1 cellular context compared by ENCODE assay signal in the genomic region with DNA sequence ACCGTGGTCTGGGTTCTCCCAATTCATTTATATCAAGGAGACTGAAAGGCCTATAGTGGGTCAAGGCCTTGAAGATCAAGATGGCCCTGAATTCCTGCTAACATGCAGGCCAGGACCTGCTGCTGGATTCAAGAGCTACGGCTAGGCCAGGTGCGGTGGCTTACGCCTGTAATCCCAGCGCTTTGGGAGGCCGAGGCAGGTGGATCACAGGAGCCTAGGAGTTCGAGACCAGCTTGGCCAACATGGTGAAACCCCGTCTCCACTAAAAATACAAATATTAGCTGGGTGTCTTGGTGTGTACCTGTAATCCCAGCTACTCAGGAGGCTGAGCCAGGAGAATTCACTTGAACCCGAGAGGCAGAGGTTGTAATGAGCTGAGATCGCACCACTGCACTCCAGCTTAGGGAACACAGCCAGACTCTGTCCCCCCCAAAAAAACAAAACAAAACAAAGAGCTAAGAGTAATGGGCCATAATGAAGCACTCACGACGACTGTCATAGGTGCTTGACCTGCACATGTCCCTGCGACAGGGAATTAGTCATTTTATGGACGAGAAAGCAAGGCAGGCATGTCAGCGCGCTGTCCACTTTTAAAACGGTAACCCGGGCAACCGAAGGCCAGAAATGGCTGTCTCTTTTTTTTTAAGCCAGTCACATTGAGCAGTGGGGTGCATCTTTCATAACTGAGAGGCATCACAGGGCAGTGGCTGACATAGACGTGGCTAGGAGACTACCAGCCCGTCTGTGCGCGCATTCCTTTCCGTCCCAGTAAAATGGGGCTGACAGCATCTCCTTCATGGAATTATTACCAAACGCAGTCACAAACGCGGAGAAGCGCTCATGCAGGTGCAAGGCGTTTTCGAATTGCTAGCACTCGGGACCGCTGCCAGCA.
TF ChIP-seq lines count a peak whose summit lies in the region.

No MANE protein-coding gene starts in this region.

TF ChIP-seq in K562, 482 proteins besides CTCF, POLR2A, EP300 and RAD21 (continued from another document):
- TF ChIP-seq, protein P1, sequence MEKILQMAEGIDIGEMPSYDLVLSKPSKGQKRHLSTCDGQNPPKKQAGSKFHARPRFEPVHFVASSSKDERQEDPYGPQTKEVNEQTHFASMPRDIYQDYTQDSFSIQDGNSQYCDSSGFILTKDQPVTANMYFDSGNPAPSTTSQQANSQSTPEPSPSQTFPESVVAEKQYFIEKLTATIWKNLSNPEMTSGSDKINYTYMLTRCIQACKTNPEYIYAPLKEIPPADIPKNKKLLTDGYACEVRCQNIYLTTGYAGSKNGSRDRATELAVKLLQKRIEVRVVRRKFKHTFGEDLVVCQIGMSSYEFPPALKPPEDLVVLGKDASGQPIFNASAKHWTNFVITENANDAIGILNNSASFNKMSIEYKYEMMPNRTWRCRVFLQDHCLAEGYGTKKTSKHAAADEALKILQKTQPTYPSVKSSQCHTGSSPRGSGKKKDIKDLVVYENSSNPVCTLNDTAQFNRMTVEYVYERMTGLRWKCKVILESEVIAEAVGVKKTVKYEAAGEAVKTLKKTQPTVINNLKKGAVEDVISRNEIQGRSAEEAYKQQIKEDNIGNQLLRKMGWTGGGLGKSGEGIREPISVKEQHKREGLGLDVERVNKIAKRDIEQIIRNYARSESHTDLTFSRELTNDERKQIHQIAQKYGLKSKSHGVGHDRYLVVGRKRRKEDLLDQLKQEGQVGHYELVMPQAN (IDR thresholded peaks at IDR 0.05; ENCODE audit: borderline replicate concordance) = peak; percentile 80; the same call in 1 of the 2 replicates
- TF ChIP-seq, protein P2, sequence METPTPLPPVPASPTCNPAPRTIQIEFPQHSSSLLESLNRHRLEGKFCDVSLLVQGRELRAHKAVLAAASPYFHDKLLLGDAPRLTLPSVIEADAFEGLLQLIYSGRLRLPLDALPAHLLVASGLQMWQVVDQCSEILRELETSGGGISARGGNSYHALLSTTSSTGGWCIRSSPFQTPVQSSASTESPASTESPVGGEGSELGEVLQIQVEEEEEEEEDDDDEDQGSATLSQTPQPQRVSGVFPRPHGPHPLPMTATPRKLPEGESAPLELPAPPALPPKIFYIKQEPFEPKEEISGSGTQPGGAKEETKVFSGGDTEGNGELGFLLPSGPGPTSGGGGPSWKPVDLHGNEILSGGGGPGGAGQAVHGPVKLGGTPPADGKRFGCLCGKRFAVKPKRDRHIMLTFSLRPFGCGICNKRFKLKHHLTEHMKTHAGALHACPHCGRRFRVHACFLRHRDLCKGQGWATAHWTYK (CRISPR knock-in tag; IDR thresholded peaks at IDR 0.05) = peak; percentile 79; the same call in 1 of the 2 replicates
- 0 out of 2 replicates have a peak, but pooled peaks have one; percentile 35 for TF ChIP-seq ZNF165 (CRISPR knock-in tag; IDR thresholded peaks at IDR 0.05; ENCODE audit: borderline replicate concordance)
- TF ChIP-seq, protein P3, sequence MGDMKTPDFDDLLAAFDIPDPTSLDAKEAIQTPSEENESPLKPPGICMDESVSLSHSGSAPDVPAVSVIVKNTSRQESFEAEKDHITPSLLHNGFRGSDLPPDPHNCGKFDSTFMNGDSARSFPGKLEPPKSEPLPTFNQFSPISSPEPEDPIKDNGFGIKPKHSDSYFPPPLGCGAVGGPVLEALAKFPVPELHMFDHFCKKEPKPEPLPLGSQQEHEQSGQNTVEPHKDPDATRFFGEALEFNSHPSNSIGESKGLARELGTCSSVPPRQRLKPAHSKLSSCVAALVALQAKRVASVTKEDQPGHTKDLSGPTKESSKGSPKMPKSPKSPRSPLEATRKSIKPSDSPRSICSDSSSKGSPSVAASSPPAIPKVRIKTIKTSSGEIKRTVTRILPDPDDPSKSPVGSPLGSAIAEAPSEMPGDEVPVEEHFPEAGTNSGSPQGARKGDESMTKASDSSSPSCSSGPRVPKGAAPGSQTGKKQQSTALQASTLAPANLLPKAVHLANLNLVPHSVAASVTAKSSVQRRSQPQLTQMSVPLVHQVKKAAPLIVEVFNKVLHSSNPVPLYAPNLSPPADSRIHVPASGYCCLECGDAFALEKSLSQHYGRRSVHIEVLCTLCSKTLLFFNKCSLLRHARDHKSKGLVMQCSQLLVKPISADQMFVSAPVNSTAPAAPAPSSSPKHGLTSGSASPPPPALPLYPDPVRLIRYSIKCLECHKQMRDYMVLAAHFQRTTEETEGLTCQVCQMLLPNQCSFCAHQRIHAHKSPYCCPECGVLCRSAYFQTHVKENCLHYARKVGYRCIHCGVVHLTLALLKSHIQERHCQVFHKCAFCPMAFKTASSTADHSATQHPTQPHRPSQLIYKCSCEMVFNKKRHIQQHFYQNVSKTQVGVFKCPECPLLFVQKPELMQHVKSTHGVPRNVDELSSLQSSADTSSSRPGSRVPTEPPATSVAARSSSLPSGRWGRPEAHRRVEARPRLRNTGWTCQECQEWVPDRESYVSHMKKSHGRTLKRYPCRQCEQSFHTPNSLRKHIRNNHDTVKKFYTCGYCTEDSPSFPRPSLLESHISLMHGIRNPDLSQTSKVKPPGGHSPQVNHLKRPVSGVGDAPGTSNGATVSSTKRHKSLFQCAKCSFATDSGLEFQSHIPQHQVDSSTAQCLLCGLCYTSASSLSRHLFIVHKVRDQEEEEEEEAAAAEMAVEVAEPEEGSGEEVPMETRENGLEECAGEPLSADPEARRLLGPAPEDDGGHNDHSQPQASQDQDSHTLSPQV (IDR thresholded peaks at IDR 0.05) = peak; percentile 70
- TF ChIP-seq, protein P4, sequence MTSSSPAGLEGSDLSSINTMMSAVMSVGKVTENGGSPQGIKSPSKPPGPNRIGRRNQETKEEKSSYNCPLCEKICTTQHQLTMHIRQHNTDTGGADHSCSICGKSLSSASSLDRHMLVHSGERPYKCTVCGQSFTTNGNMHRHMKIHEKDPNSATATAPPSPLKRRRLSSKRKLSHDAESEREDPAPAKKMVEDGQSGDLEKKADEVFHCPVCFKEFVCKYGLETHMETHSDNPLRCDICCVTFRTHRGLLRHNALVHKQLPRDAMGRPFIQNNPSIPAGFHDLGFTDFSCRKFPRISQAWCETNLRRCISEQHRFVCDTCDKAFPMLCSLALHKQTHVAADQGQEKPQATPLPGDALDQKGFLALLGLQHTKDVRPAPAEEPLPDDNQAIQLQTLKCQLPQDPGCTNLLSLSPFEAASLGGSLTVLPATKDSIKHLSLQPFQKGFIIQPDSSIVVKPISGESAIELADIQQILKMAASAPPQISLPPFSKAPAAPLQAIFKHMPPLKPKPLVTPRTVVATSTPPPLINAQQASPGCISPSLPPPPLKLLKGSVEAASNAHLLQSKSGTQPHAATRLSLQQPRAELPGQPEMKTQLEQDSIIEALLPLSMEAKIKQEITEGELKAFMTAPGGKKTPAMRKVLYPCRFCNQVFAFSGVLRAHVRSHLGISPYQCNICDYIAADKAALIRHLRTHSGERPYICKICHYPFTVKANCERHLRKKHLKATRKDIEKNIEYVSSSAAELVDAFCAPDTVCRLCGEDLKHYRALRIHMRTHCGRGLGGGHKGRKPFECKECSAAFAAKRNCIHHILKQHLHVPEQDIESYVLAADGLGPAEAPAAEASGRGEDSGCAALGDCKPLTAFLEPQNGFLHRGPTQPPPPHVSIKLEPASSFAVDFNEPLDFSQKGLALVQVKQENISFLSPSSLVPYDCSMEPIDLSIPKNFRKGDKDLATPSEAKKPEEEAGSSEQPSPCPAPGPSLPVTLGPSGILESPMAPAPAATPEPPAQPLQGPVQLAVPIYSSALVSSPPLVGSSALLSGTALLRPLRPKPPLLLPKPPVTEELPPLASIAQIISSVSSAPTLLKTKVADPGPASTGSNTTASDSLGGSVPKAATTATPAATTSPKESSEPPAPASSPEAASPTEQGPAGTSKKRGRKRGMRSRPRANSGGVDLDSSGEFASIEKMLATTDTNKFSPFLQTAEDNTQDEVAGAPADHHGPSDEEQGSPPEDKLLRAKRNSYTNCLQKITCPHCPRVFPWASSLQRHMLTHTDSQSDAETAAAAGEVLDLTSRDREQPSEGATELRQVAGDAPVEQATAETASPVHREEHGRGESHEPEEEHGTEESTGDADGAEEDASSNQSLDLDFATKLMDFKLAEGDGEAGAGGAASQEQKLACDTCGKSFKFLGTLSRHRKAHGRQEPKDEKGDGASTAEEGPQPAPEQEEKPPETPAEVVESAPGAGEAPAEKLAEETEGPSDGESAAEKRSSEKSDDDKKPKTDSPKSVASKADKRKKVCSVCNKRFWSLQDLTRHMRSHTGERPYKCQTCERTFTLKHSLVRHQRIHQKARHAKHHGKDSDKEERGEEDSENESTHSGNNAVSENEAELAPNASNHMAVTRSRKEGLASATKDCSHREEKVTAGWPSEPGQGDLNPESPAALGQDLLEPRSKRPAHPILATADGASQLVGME (CRISPR knock-in tag; IDR thresholded peaks at IDR 0.05) = peak; percentile 83; the same call in 1 of the 2 replicates
- TF ChIP-seq, protein P5, sequence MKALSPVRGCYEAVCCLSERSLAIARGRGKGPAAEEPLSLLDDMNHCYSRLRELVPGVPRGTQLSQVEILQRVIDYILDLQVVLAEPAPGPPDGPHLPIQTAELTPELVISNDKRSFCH (CRISPR knock-in tag; IDR thresholded peaks at IDR 0.05) = no peak
- TF ChIP-seq, protein P5 (tag; IDR thresholded peaks at IDR 0.05) = peak; percentile 74; the same call in 1 of the 2 replicates
TF ChIP-seq in K562: peak in this region for 49.
